In the genomic region with DNA sequence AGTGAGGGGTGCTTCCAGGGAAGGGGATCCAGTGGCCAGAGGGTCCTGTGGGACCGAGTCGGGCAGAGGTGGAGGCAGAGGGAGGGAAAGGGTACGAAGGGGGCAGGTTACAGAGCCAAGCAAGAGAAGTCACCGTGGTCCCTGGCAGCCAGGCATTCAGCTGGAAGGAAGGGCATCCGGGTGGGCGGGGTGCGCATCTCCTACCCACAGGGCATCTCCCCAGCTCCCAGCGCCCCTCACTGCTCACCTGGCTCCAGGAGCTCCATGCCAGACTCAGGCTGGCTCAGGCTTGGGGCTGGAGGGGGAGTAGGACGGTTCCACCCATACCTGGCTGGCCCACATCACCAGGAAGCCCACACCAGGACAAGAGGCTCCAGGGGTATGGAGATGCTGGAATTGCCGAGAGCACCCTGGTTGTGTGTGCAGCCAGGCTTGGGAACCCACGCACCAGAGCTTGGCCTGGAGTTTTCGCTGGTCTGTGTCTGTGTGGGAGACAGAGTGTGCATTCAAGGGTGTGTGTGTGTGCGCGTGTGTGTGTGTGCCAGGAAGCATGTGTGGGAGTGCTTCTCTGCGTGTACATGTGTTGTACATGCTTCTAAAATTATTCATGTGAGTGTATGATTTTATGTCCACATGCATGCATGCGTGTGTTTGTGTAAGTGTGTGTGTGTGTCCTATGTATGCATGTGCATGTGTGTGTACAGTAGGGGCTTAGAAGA, we compare ENCODE assay signal across 8 cellular contexts. TPM values are rescaled to one million over a fixed set of nuclear protein-coding genes. Genes with fewer than 3 reads are reported as not detected.
"Had no signal": no experiment of that assay in that cellular context is flagged by ENCODE, and none has a peak within 500 bp of the region (broad histone marks: within the 10 kb centered on the region; RNA-seq: fewer than 3 reads in every experiment).

No MANE protein-coding gene starts in this region.

RNA-seq across cellular contexts. Expression of gene TH, which starts 6.6 kb away (rescaled TPM):
- total RNA-seq: activated B cell treated with CpG ODN at 0.5 μM for 24 hours; activated CD4-positive, alpha-beta T cell treated with anti-CD3 and anti-CD28 coated beads, Interleukin-2, amount 10 ng/mL, durations not matched to agents 24 days and 14 days; activated CD8-positive, alpha-beta memory T cell treated with anti-CD3 and anti-CD28 coated beads, Interleukin-2, amount 10 ng/mL, durations not matched to agents 7 days and 5 days; activated T-helper 1 cell treated with anti-CD3 and anti-CD28 coated beads, Interleukin-12 subunit alpha, Interleukin-12 subunit beta, Interleukin-2, Interleukin-4 antibody, amounts not matched to agents 30 ng/mL and 10 ng/mL and 1 ng/mL, durations not matched to agents 14 hours and 24 hours and 36 hours; cardiac muscle cell; Right ventricle myocardium inferior; T-cell had no signal
- polyA plus RNA-seq: aorta, cardiac muscle cell had no signal

RNA-seq across cellular contexts. Expression of gene INS, which starts 17.2 kb away (rescaled TPM):
- total RNA-seq: activated B cell treated with CpG ODN at 0.5 μM for 24 hours; activated CD4-positive, alpha-beta T cell treated with anti-CD3 and anti-CD28 coated beads, Interleukin-2, amount 10 ng/mL, durations not matched to agents 24 days and 14 days; activated CD8-positive, alpha-beta memory T cell treated with anti-CD3 and anti-CD28 coated beads, Interleukin-2, amount 10 ng/mL, durations not matched to agents 7 days and 5 days; activated T-helper 1 cell treated with anti-CD3 and anti-CD28 coated beads, Interleukin-12 subunit alpha, Interleukin-12 subunit beta, Interleukin-2, Interleukin-4 antibody, amounts not matched to agents 30 ng/mL and 10 ng/mL and 1 ng/mL, durations not matched to agents 14 hours and 24 hours and 36 hours; cardiac muscle cell; Right ventricle myocardium inferior had no signal
- polyA plus RNA-seq: cardiac muscle cell had no signal

RNA-seq across cellular contexts. Expression of gene IGF2, which starts 39.0 kb away (rescaled TPM):
- total RNA-seq: activated B cell treated with CpG ODN at 0.5 μM for 24 hours had no signal
